1 cellular context compared by ENCODE assay signal in genomic region chr1:23618586-23619083, GRCh38.
TF ChIP-seq lines count a peak whose summit lies in the region.

No MANE protein-coding gene starts in this region.

TF ChIP-seq in GM23338, 12 proteins besides CTCF, POLR2A, EP300 and RAD21 (continued from another document):
- TF ChIP-seq ETS1 (IDR thresholded peaks at IDR 0.05) (no peak), EZH2 (IDR thresholded peaks at IDR 0.05; ENCODE audit: low read depth, unreplicated experiment) (no peak), NANOG (IDR thresholded peaks at IDR 0.05; ENCODE audit: borderline replicate concordance) (no peak), POLR2AphosphoS5 (IDR thresholded peaks at IDR 0.05; ENCODE audit: low read depth) (no peak), EZH2phosphoT487 (IDR thresholded peaks at IDR 0.05; ENCODE audit: unreplicated experiment) (no peak), REST (IDR thresholded peaks at IDR 0.05; ENCODE audit: unreplicated experiment) (no peak), JUNB (IDR thresholded peaks at IDR 0.05; ENCODE audit: unreplicated experiment) (no peak), STAT1 (IDR thresholded peaks at IDR 0.05; ENCODE audit: unreplicated experiment) (no peak), ZNF331 (CRISPR knock-in tag; IDR thresholded peaks at IDR 0.05; ENCODE audit: low read depth) (no peak), ZNF114 (CRISPR knock-in tag; IDR thresholded peaks at IDR 0.05) (no peak)
- TF ChIP-seq, protein P1, sequence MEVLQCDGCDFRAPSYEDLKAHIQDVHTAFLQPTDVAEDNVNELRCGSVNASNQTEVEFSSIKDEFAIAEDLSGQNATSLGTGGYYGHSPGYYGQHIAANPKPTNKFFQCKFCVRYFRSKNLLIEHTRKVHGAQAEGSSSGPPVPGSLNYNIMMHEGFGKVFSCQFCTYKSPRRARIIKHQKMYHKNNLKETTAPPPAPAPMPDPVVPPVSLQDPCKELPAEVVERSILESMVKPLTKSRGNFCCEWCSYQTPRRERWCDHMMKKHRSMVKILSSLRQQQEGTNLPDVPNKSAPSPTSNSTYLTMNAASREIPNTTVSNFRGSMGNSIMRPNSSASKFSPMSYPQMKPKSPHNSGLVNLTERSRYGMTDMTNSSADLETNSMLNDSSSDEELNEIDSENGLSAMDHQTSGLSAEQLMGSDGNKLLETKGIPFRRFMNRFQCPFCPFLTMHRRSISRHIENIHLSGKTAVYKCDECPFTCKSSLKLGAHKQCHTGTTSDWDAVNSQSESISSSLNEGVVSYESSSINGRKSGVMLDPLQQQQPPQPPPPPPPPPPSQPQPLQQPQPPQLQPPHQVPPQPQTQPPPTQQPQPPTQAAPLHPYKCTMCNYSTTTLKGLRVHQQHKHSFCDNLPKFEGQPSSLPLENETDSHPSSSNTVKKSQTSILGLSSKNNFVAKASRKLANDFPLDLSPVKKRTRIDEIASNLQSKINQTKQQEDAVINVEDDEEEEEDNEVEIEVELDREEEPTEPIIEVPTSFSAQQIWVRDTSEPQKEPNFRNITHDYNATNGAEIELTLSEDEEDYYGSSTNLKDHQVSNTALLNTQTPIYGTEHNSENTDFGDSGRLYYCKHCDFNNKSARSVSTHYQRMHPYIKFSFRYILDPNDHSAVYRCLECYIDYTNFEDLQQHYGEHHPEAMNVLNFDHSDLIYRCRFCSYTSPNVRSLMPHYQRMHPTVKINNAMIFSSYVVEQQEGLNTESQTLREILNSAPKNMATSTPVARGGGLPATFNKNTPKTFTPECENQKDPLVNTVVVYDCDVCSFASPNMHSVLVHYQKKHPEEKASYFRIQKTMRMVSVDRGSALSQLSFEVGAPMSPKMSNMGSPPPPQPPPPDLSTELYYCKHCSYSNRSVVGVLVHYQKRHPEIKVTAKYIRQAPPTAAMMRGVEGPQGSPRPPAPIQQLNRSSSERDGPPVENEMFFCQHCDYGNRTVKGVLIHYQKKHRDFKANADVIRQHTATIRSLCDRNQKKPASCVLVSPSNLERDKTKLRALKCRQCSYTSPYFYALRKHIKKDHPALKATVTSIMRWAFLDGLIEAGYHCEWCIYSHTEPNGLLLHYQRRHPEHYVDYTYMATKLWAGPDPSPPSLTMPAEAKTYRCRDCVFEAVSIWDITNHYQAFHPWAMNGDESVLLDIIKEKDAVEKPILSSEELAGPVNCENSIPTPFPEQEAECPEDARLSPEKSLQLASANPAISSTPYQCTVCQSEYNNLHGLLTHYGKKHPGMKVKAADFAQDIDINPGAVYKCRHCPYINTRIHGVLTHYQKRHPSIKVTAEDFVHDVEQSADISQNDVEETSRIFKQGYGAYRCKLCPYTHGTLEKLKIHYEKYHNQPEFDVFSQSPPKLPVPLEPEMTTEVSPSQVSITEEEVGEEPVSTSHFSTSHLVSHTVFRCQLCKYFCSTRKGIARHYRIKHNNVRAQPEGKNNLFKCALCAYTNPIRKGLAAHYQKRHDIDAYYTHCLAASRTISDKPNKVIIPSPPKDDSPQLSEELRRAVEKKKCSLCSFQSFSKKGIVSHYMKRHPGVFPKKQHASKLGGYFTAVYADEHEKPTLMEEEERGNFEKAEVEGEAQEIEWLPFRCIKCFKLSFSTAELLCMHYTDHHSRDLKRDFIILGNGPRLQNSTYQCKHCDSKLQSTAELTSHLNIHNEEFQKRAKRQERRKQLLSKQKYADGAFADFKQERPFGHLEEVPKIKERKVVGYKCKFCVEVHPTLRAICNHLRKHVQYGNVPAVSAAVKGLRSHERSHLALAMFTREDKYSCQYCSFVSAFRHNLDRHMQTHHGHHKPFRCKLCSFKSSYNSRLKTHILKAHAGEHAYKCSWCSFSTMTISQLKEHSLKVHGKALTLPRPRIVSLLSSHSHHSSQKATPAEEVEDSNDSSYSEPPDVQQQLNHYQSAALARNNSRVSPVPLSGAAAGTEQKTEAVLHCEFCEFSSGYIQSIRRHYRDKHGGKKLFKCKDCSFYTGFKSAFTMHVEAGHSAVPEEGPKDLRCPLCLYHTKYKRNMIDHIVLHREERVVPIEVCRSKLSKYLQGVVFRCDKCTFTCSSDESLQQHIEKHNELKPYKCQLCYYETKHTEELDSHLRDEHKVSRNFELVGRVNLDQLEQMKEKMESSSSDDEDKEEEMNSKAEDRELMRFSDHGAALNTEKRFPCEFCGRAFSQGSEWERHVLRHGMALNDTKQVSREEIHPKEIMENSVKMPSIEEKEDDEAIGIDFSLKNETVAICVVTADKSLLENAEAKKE (CRISPR knock-in tag; IDR thresholded peaks at IDR 0.05): no peak
